Comparison of ENCODE assay signal across 9 cellular contexts in genomic region chr1:207883104-207883651, GRCh38. TPM values are rescaled to one million over a fixed set of nuclear protein-coding genes. Genes with fewer than 3 reads are reported as not detected.
A peak's percentile ranks its signal among the peaks of the same experiment; 100 is the strongest.
DNase-seq lines count a peak whose midpoint lies in the region; ATAC-seq, FAIRE-seq and TF ChIP-seq lines count a peak whose summit lies in the region.
"Had no signal": no experiment of that assay in that cellular context is flagged by ENCODE, and none has a peak within 500 bp of the region (broad histone marks: within the 10 kb centered on the region; RNA-seq: fewer than 3 reads in every experiment).

No MANE protein-coding gene starts in this region.

- intact Hi-C loops in HepG2 (cut with micrococcal nuclease; ENCODE audit: unreplicated experiment) (no loop called here), ascending aorta (cut with DNase I) (no loop called here), MCF 10A (cut with micrococcal nuclease) (no loop called here)

- TF ChIP-seq POLR2A in HepG2 (IDR thresholded peaks at IDR 0.05; ENCODE audit: insufficient read depth in 1 of 2, low read depth in 2 of 2, low read length in 2 of 2), result no peak

- H3K36me3 ChIP-seq in liver (ENCODE audit: control insufficient read depth in 4 of 4, insufficient read depth in 3 of 4, low read depth in 1 of 4, low read length in 3 of 4) (no peaks in the 10 kb centered on the region), HepG2 (replicated peaks in 1 of 2; ENCODE audit: control insufficient read depth in 1 of 2, insufficient read depth in 2 of 2, low read length in 2 of 2) (no peaks in the 10 kb centered on the region), ascending aorta (no peaks in the 10 kb centered on the region), H7 (replicated peaks; ENCODE audit: control insufficient read depth, insufficient read depth, low read length) (no peaks in the 10 kb centered on the region), endodermal cell (ENCODE audit: control insufficient read depth, insufficient read depth, low read length) (no peaks in the 10 kb centered on the region)

- CTCF ChIA-PET in HepG2 (lab: Yijun Ruan, JAX; ENCODE audit: low intra/inter-chr PET ratio, low total read pairs) (interaction anchor here (3.0 kb wide), 1 partner anchor 80 kb away, joined by 26 read pairs; no protein-coding TSS in a partner anchor), MCF 10A (lab: Yijun Ruan, JAX) (interaction anchor here (0.5 to 9.8 kb wide), 17 partner anchors 11 to 549 kb away, joined by 3 to 405 read pairs (median 41); partner anchors contain the start of gene CD34)

- POLR2A ChIA-PET in HepG2 (lab: Yijun Ruan, JAX), result interaction anchor here (2.4 kb wide), 1 partner anchor 57 kb away, joined by 10 read pairs; no protein-coding TSS in a partner anchor
- POLR2A ChIA-PET in MCF 10A (lab: Yijun Ruan, JAX), result interaction anchor here (1.1 to 9.2 kb wide), 4 partner anchors 14 to 81 kb away, joined by 4 to 96 read pairs (median 38); no protein-coding TSS in a partner anchor

- peak overlapping the region; percentile 16 to 44 for H3K9ac ChIP-seq in liver (ENCODE audit: low read depth in 1 of 2, low read length in 2 of 2)
- no peak overlapping the region for H3K9ac ChIP-seq in HepG2 (ENCODE audit: insufficient read depth, low read depth, low read length)
- no peak overlapping the region for H3K9ac ChIP-seq in endodermal cell (ENCODE audit: extremely low read depth, low read length, poor library complexity, severe bottlenecking)

- H3K9me3 Mint-ChIP-seq in MCF 10A (ENCODE audit: unreplicated experiment) (no peaks in the 10 kb centered on the region), endodermal cell (no peaks in the 10 kb centered on the region)

- H3K27me3 Mint-ChIP-seq in MCF 10A (ENCODE audit: insufficient read depth, unreplicated experiment) (peaks cover 32% of the 10 kb centered on the region), endodermal cell (ENCODE audit: insufficient read depth) (peaks cover 24% of the 10 kb centered on the region)

- H3K4me1 Mint-ChIP-seq in MCF 10A (ENCODE audit: insufficient read depth, unreplicated experiment) (peaks cover 21% of the 10 kb centered on the region), endodermal cell (peaks cover 6% of the 10 kb centered on the region)

- H3K9me3 ChIP-seq in liver (ENCODE audit: control insufficient read depth in 4 of 4, low read length in 3 of 4) (no peaks in the 10 kb centered on the region), HepG2 (ENCODE audit: low read length) (no peaks in the 10 kb centered on the region), ascending aorta (no peaks in the 10 kb centered on the region), endodermal cell (ENCODE audit: control insufficient read depth, low read length) (no peaks in the 10 kb centered on the region)

- in situ Hi-C loops in HepG2 (cut with HindIII; ENCODE audit: extremely low pct_ligation_motif_present, low pct_unique_long_range_greater_than_20kb), result loop anchor here (10.0 kb wide), 1 partner anchor 112 kb away; no protein-coding TSS in a partner anchor

- TF ChIP-seq CTCF in liver (IDR thresholded peaks at IDR 0.05; ENCODE audit: low read depth, low read length, missing input control), result no peak
- TF ChIP-seq CTCF in HepG2 (CRISPR knock-in tag; IDR thresholded peaks at IDR 0.05), result no peak
- TF ChIP-seq CTCF in ascending aorta (IDR thresholded peaks at IDR 0.05), result no peak
- no peak for TF ChIP-seq CTCF in MCF 10A (IDR thresholded peaks at IDR 0.05; ENCODE audit: unreplicated experiment)
- TF ChIP-seq CTCF in endodermal cell (conservative IDR thresholded peaks at IDR 0.05), result no peak

- H3K4me1 ChIP-seq in liver (ENCODE audit: control insufficient read depth in 4 of 4, insufficient read depth in 4 of 4, low read length in 3 of 4) (peaks cover 0 to 25% (median 8%) of the 10 kb centered on the region in 4 donors), HepG2 (ENCODE audit: insufficient read depth, low read length) (peaks cover 13% of the 10 kb centered on the region; the same call in 1 of the 2 replicates), ascending aorta (peaks cover 0 to 10% of the 10 kb centered on the region in 2 donors), endodermal cell (ENCODE audit: control insufficient read depth, insufficient read depth, low read length) (no peaks in the 10 kb centered on the region)

- H3K79me2 ChIP-seq in HepG2 (ENCODE audit: insufficient read depth, low read length), result no peaks in the 10 kb centered on the region

- no peak overlapping the region for H3K4me3 Mint-ChIP-seq in MCF 10A (ENCODE audit: unreplicated experiment)
- no peak overlapping the region for H3K4me3 Mint-ChIP-seq in endodermal cell

- no peak overlapping the region for H3K4me2 ChIP-seq in HepG2 (ENCODE audit: low read depth, low read length)

- BruUV-seq in HepG2 (replicated peaks; lab: Mats Ljungman, UMichigan) (no TSS peak), MCF 10A (replicated peaks; lab: Mats Ljungman, UMichigan) (no TSS peak)

- no peaks in the 10 kb centered on the region for H4K20me1 ChIP-seq in HepG2 (ENCODE audit: insufficient read depth, low read length)

- peak overlapping the region; percentile 39 to 60 for H3K27ac ChIP-seq in liver (ENCODE audit: low read depth in 1 of 2, low read length in 2 of 2)
- no peak overlapping the region for H3K27ac ChIP-seq in HepG2 (ENCODE audit: extremely low read length, insufficient read depth, low read length)
- H3K27ac ChIP-seq in ascending aorta, result peak overlapping the region in 1 of 2 donors; percentile 12
- no peak overlapping the region for H3K27ac ChIP-seq in endodermal cell (ENCODE audit: low read depth, low read length)

- H2AFZ ChIP-seq in HepG2 (ENCODE audit: low read length), result no peak overlapping the region

- H3K27me3 ChIP-seq in liver (ENCODE audit: control insufficient read depth in 4 of 4, insufficient read depth in 4 of 4, low read length in 3 of 4) (no peaks in the 10 kb centered on the region), HepG2 (ENCODE audit: control insufficient read depth in 1 of 2, insufficient read depth in 2 of 2, low read length in 2 of 2) (peaks cover 2 to 33% of the 10 kb centered on the region in 2 experiments), ascending aorta (no peaks in the 10 kb centered on the region), H7 (ENCODE audit: control insufficient read depth, insufficient read depth, low read length) (peaks cover 4% of the 10 kb centered on the region; the same call in 1 of the 2 replicates), endodermal cell (ENCODE audit: control insufficient read depth, insufficient read depth, low read length, poor library complexity, severe bottlenecking) (peaks cover 3% of the 10 kb centered on the region)

- WGBS in liver, result 53% methylated on average over 5 of the region's 5 CpGs
- 16% methylated on average over 5 of the region's 5 CpGs for WGBS in HepG2 (ENCODE audit: low lambda C conversion rate)
- 89 to 90% methylated on average over 4 to 5 of the region's 5 CpGs for WGBS in endodermal cell (ENCODE audit: insufficient coverage in 1 of 2, insufficient read length in 1 of 2), 2 experiments

- TF ChIP-seq EP300 in HepG2 (IDR thresholded peaks at IDR 0.05; ENCODE audit: low read depth in 2 of 2, low read length in 2 of 2) (no peak), HepG2 (CRISPR knock-in tag; IDR thresholded peaks at IDR 0.05; ENCODE audit: borderline replicate concordance) (no peak)

- H3K4me3 ChIP-seq in liver (ENCODE audit: low read depth in 1 of 3, low read length in 3 of 3) (peak overlapping the region in 2 of 3 donors; percentile 11 to 35), HepG2 (replicated peaks in 1 of 3; ENCODE audit: insufficient read depth in 1 of 3, low read depth in 2 of 3, low read length in 3 of 3) (0 out of 6 replicates have a peak overlapping the region, but pooled peaks of 1 of the 3 experiments have one; percentile 15), ascending aorta (peak overlapping the region in 1 of 2 donors; percentile 8), H7 (ENCODE audit: insufficient read depth, low read depth, low read length) (no peak overlapping the region), endodermal cell (ENCODE audit: low read length) (no peak overlapping the region)

- DNase-seq in HepG2 (ENCODE audit: low spot score) (no peak), ascending aorta (ENCODE audit: low spot score in 2 of 2) (no peak), H7 (no peak), MCF 10A (ENCODE audit: unreplicated experiment) (no peak), endodermal cell (no peak)
- peak; percentile 30 for DNase-seq in central memory CD4-positive, alpha-beta T cell
- DNase-seq: mesenchymal stem cell had no signal

- no peaks in the 10 kb centered on the region for H3K36me3 Mint-ChIP-seq in MCF 10A (ENCODE audit: insufficient read depth, unreplicated experiment)
- no peaks in the 10 kb centered on the region for H3K36me3 Mint-ChIP-seq in endodermal cell (ENCODE audit: low read depth)

- no peak for TF ChIP-seq RAD21 in liver (IDR thresholded peaks at IDR 0.05)
- no peak for TF ChIP-seq RAD21 in HepG2 (CRISPR knock-in tag; IDR thresholded peaks at IDR 0.05)

- no peak overlapping the region for H3K27ac Mint-ChIP-seq in MCF 10A (ENCODE audit: low read depth, unreplicated experiment)
- H3K27ac Mint-ChIP-seq in endodermal cell, result no peak overlapping the region

- no peak for FAIRE-seq in HepG2 (lab: Jason Lieb, UNC)

- ATAC-seq in HepG2, result no peak
- peak; percentile 59 for ATAC-seq in HG03108 (IDR thresholded peaks at IDR 0.05; ENCODE audit: unreplicated experiment)

RNA-seq across cellular contexts. Expression of gene CD34, which starts 27.7 kb away (rescaled TPM):
- total RNA-seq in liver (1 to 10 TPM; 1.5 TPM), HepG2 (2016; rRNA removed; fragmentation: Illumina TruSeq; extraction: Trizol) (not detected in 2 replicates), ascending aorta (142 TPM), MCF 10A (2022) (0.52 TPM in 1 of 2 replicates, not detected in the other), endodermal cell (1 to 10 TPM; 1.6 to 6.9 TPM)
- polyA plus RNA-seq in liver (1 to 10 TPM; 2.0 to 4.0 TPM), HepG2 (2011; rRNA removed) (not detected in 2 replicates)
- not detected in 2 replicates for total RNA-seq in HepG2 (2016; cell fraction: cytosol; rRNA removed; fragmentation: Illumina TruSeq; extraction: Trizol; ENCODE audit: low read depth)
- not detected in 2 replicates for total RNA-seq in HepG2 (2016; cell fraction: insoluble cytoplasmic fraction; rRNA removed; fragmentation: Illumina TruSeq; extraction: Trizol)
- not detected in 2 replicates for total RNA-seq in HepG2 (2016; cell fraction: membrane; rRNA removed; fragmentation: Illumina TruSeq; extraction: Trizol)
- not detected in 2 replicates for total RNA-seq in HepG2 (2016; cell fraction: nucleus; rRNA removed; fragmentation: Illumina TruSeq; extraction: Trizol)
- polyA plus RNA-seq in HepG2 (2011; cell fraction: cytosol; rRNA removed), result not detected in 2 replicates
- polyA plus RNA-seq in HepG2 (2011; cell fraction: nucleus; rRNA removed), result not detected in 2 replicates
- not detected in 2 replicates for polyA plus RNA-seq in HepG2 (2012)
- not detected in 2 replicates for polyA plus RNA-seq in HepG2 (2016; cell fraction: cytosol; fragmentation: Illumina TruSeq; extraction: Trizol; ENCODE audit: low read depth)
- not detected in 2 replicates for polyA plus RNA-seq in HepG2 (2016; cell fraction: insoluble cytoplasmic fraction; fragmentation: Illumina TruSeq; extraction: Trizol; ENCODE audit: low read depth)
- polyA plus RNA-seq in HepG2 (2016; cell fraction: membrane; fragmentation: Illumina TruSeq; extraction: Trizol; ENCODE audit: low read depth), result not detected in 2 replicates
- polyA plus RNA-seq in HepG2 (2016; cell fraction: nucleus; fragmentation: Illumina TruSeq; extraction: Trizol; ENCODE audit: insufficient read depth, low read depth), result not detected in 2 replicates
- polyA minus RNA-seq in HepG2 (2011; rRNA and poly(A)+ RNA removed; ENCODE audit: low replicate concordance), result not detected in 2 replicates
- not detected in 2 replicates for polyA minus RNA-seq in HepG2 (2011; cell fraction: cytosol; rRNA and poly(A)+ RNA removed)
- polyA minus RNA-seq in HepG2 (2011; cell fraction: nucleus; rRNA and poly(A)+ RNA removed), result not detected in 2 replicates
- not detected in 2 replicates for total RNA-seq in H7 (2014; rRNA removed; shearing (Covaris generic))
- polyA plus RNA-seq in endodermal cell (2013, experiment 1 of 2), result 1.2 TPM
- 0.99 TPM for polyA plus RNA-seq in endodermal cell (2013, experiment 2 of 2)

Comparison
In these comparisons a context has a peak if more than half of its experiments do, and no peak if none do; other contexts are left out.
1. H3K27ac ChIP-seq: peak in liver (2 of 2); none in HepG2 (single experiment) and endodermal cell (single experiment).
2. H3K9ac ChIP-seq: peak in liver (2 of 2); none in HepG2 (single experiment) and endodermal cell (single experiment).
3. H3K4me3 ChIP-seq: peak in liver (2 of 3); none in H7 (single experiment) and endodermal cell (single experiment).
4. RNA of gene CD34, which starts 27.7 kb away (total RNA-seq): 142 TPM in ascending aorta (single experiment); 1.6 to 6.9 TPM in endodermal cell, 1.5 TPM in liver, not detected in HepG2, not detected in H7 and 0.52 TPM in MCF 10A; every median in the first group is over 10 times any median in the second.